Comparison of ENCODE assay signal across 12 cellular contexts in genomic region chr1:67019600-67020136, GRCh38. TPM values are rescaled to one million over a fixed set of nuclear protein-coding genes. Genes with fewer than 3 reads are reported as not detected.
DNase-seq lines count a peak whose midpoint lies in the region; ATAC-seq, FAIRE-seq and TF ChIP-seq lines count a peak whose summit lies in the region.
"Had no signal": no experiment of that assay in that cellular context is flagged by ENCODE, and none has a peak within 500 bp of the region (broad histone marks: within the 10 kb centered on the region; RNA-seq: fewer than 3 reads in every experiment).

No MANE protein-coding gene starts in this region.

- no peaks in the 10 kb centered on the region for H3K79me2 ChIP-seq in endothelial cell of umbilical vein (ENCODE audit: control insufficient read depth, insufficient read depth, low read length)

- FAIRE-seq in endothelial cell of umbilical vein (lab: Jason Lieb, UNC) = peak; percentile 63

- H3K9me3 ChIP-seq in breast epithelium (no peaks in the 10 kb centered on the region), endothelial cell of umbilical vein (replicated peaks; ENCODE audit: control insufficient read depth, insufficient read depth, low read length) (no peaks in the 10 kb centered on the region), lung (ENCODE audit: control insufficient read depth in 2 of 2, insufficient read depth in 1 of 2, low read length in 1 of 2) (no peaks in the 10 kb centered on the region), vagina (no peaks in the 10 kb centered on the region)

- POLR2A ChIA-PET in MCF 10A (lab: Yijun Ruan, JAX) (interaction anchor here (0.7 kb wide), 1 partner anchor 90 kb away, joined by 3 read pairs; no protein-coding TSS in a partner anchor), endothelial cell of umbilical vein (lab: Charles Lee) (interaction anchor here (1.8 kb wide), 1 partner anchor 33 kb away, joined by 5 read pairs; no protein-coding TSS in a partner anchor)

- H3K4me1 ChIP-seq in breast epithelium (no peaks in the 10 kb centered on the region), endothelial cell of umbilical vein (ENCODE audit: control insufficient read depth, extremely low read depth, insufficient read depth, low read length) (peaks cover 18% of the 10 kb centered on the region), lung (ENCODE audit: control insufficient read depth in 2 of 2, insufficient read depth in 2 of 2, low read length in 2 of 2) (peaks cover 0 to 27% of the 10 kb centered on the region in 2 donors), vagina (peaks cover 31% of the 10 kb centered on the region)

- no peak for DNase-seq in breast epithelium (ENCODE audit: low spot score in 2 of 2)
- no peak for DNase-seq in MCF 10A (ENCODE audit: unreplicated experiment)
- peak; percentile 87 for DNase-seq in endothelial cell of umbilical vein (ENCODE audit: low read depth, low spot score)
- no peak for DNase-seq in lung (ENCODE audit: low spot score)
- no peak for DNase-seq in vagina (ENCODE audit: extremely low spot score in 2 of 2)
- no peak for DNase-seq in posterior cingulate gyrus
- DNase-seq: AML-193, cerebellar nuclear complex, NCI-H524 had no signal

- CTCF ChIA-PET in MCF 10A (lab: Yijun Ruan, JAX) (interaction anchor here (0.6 to 4.3 kb wide), 8 partner anchors 9 to 192 kb away, joined by 3 to 25 read pairs (median 4); no protein-coding TSS in a partner anchor), endothelial cell of umbilical vein (lab: Charles Lee) (interaction anchor here (0.8 to 4.1 kb wide), 9 partner anchors 9 to 194 kb away, joined by 3 to 23 read pairs (median 3); partner anchors contain the start of gene SLC35D1)

- intact Hi-C loops in breast epithelium (cut with DNase I; ENCODE audit: low total_unique reads) (no loop called here), MCF 10A (cut with micrococcal nuclease) (no loop called here), endothelial cell of umbilical vein (cut with micrococcal nuclease) (no loop called here), vagina (cut with DNase I) (no loop called here), posterior cingulate gyrus (cut with DNase I) (no loop called here)

- ATAC-seq in lung (ENCODE audit: insufficient read depth, low FRiP score) (no peak), GM18870 (IDR thresholded peaks at IDR 0.05; ENCODE audit: unreplicated experiment) (no peak), GM18511 (IDR thresholded peaks at IDR 0.05; ENCODE audit: unreplicated experiment) (no peak)
- ATAC-seq: stimulated activated memory B cell treated with anti-CD40 and anti-IgM and Interleukin-4, amounts not matched to agents 10 μg/mL and 1 μg/mL and 100 μg/mL, for 72 hours had no signal

- no peaks in the 10 kb centered on the region for H3K27me3 Mint-ChIP-seq in MCF 10A (ENCODE audit: insufficient read depth, unreplicated experiment)
- H3K27me3 Mint-ChIP-seq: stimulated activated memory B cell treated with anti-CD40 and anti-IgM and Interleukin-4, amounts not matched to agents 10 μg/mL and 1 μg/mL and 100 μg/mL, for 72 hours had no signal

- BruUV-seq in MCF 10A (replicated peaks; lab: Mats Ljungman, UMichigan) = no TSS peak
- BruUV-seq in endothelial cell of umbilical vein (replicated peaks; lab: Mats Ljungman, UMichigan) = no TSS peak

- TF ChIP-seq POLR2A in breast epithelium (IDR thresholded peaks at IDR 0.05) (no peak), endothelial cell of umbilical vein (IDR thresholded peaks at IDR 0.05; ENCODE audit: low read depth, low read length) (no peak), vagina (IDR thresholded peaks at IDR 0.05) (no peak)

- WGBS in lung, 2 donors = 45 to 58% methylated on average over 1 of the region's 1 CpG

- H3K4me3 Mint-ChIP-seq in MCF 10A (ENCODE audit: unreplicated experiment) = no peak overlapping the region
- H3K4me3 Mint-ChIP-seq: stimulated activated memory B cell treated with anti-CD40 and anti-IgM and Interleukin-4, amounts not matched to agents 10 μg/mL and 1 μg/mL and 100 μg/mL, for 72 hours had no signal

- H3K4me3 ChIP-seq in breast epithelium = no peak overlapping the region
- no peak overlapping the region for H3K4me3 ChIP-seq in endothelial cell of umbilical vein (replicated peaks in 1 of 3; ENCODE audit: insufficient read depth in 1 of 3, low read depth in 1 of 3, low read length in 3 of 3)
- no peak overlapping the region for H3K4me3 ChIP-seq in lung
- H3K4me3 ChIP-seq in vagina = no peak overlapping the region

- dilution Hi-C loops in endothelial cell of umbilical vein (cut with MboI; ENCODE audit: extremely low pct_ligation_motif_present, low sequenced_read_pairs) = no loop called here

- no peak for TF ChIP-seq CTCF in breast epithelium (IDR thresholded peaks at IDR 0.05)
- TF ChIP-seq CTCF in MCF 10A (IDR thresholded peaks at IDR 0.05; ENCODE audit: unreplicated experiment) = no peak
- TF ChIP-seq CTCF in endothelial cell of umbilical vein (IDR thresholded peaks at IDR 0.05; ENCODE audit: extremely low read depth in 1 of 2, insufficient read depth in 1 of 2, low read depth in 1 of 2, low read length in 2 of 2) = no peak
- TF ChIP-seq CTCF in lung (IDR thresholded peaks at IDR 0.05; ENCODE audit: control extremely low read depth, extremely low read depth) = no peak
- TF ChIP-seq CTCF in vagina (IDR thresholded peaks at IDR 0.05) = no peak

- H3K4me2 ChIP-seq in endothelial cell of umbilical vein (ENCODE audit: insufficient read depth, low read length) = peak overlapping the region; percentile 35

- H3K27ac ChIP-seq in breast epithelium (peak overlapping the region; percentile 19 to 20), endothelial cell of umbilical vein (ENCODE audit: insufficient read depth, low read depth, low read length) (peak overlapping the region; percentile 59), lung (ENCODE audit: low read depth in 1 of 2, low read length in 1 of 2) (peak overlapping the region; percentile 4 to 15), vagina (peak overlapping the region; percentile 78)

- H4K20me1 ChIP-seq in endothelial cell of umbilical vein (replicated peaks; ENCODE audit: control insufficient read depth, extremely low read depth, insufficient read depth, low read length) = no peaks in the 10 kb centered on the region

- H3K9me1 ChIP-seq in endothelial cell of umbilical vein (replicated peaks; ENCODE audit: control insufficient read depth, extremely low read depth, insufficient read depth, low read length) = no peaks in the 10 kb centered on the region

- peaks cover 14% of the 10 kb centered on the region for H3K4me1 Mint-ChIP-seq in MCF 10A (ENCODE audit: insufficient read depth, unreplicated experiment)

- peaks cover 30% of the 10 kb centered on the region for H3K36me3 Mint-ChIP-seq in MCF 10A (ENCODE audit: insufficient read depth, unreplicated experiment)

- peaks cover 6% of the 10 kb centered on the region for H3K36me3 ChIP-seq in breast epithelium
- H3K36me3 ChIP-seq in endothelial cell of umbilical vein (ENCODE audit: control insufficient read depth in 2 of 2, extremely low read depth in 1 of 2, insufficient read depth in 2 of 2, low read length in 2 of 2) = peaks cover 0 to 3% of the 10 kb centered on the region in 2 experiments
- H3K36me3 ChIP-seq in lung (ENCODE audit: control insufficient read depth in 2 of 2, insufficient read depth in 2 of 2, low read length in 2 of 2) = peaks cover 2 to 10% of the 10 kb centered on the region in 2 donors
- peaks cover 0 to 14% of the 10 kb centered on the region in 2 donors for H3K36me3 ChIP-seq in vagina

- no peaks in the 10 kb centered on the region for H3K9me3 Mint-ChIP-seq in MCF 10A (ENCODE audit: unreplicated experiment)
- H3K9me3 Mint-ChIP-seq: stimulated activated memory B cell treated with anti-CD40 and anti-IgM and Interleukin-4, amounts not matched to agents 10 μg/mL and 1 μg/mL and 100 μg/mL, for 72 hours had no signal

- H3K9ac ChIP-seq in endothelial cell of umbilical vein (replicated peaks; ENCODE audit: extremely low read depth, insufficient read depth, low read length) = no peak overlapping the region

- H3K27me3 ChIP-seq in breast epithelium (no peaks in the 10 kb centered on the region), endothelial cell of umbilical vein (ENCODE audit: control insufficient read depth in 2 of 2, insufficient read depth in 2 of 2, low read length in 2 of 2) (no peaks in the 10 kb centered on the region), lung (ENCODE audit: control insufficient read depth, insufficient read depth) (no peaks in the 10 kb centered on the region), vagina (no peaks in the 10 kb centered on the region)

- H3K27ac Mint-ChIP-seq in MCF 10A (ENCODE audit: low read depth, unreplicated experiment) = no peak overlapping the region
- H3K27ac Mint-ChIP-seq: stimulated activated memory B cell treated with anti-CD40 and anti-IgM and Interleukin-4, amounts not matched to agents 10 μg/mL and 1 μg/mL and 100 μg/mL, for 72 hours had no signal

- H2AFZ ChIP-seq in endothelial cell of umbilical vein (ENCODE audit: low read depth, low read length) = no peak overlapping the region

TF ChIP-seq in endothelial cell of umbilical vein, 7 proteins besides CTCF, POLR2A, EP300 and RAD21:
- TF ChIP-seq FOS (IDR thresholded peaks at IDR 0.05; ENCODE audit: borderline replicate concordance, insufficient read depth, low read length) (no peak), EZH2 (IDR thresholded peaks at IDR 0.05; ENCODE audit: borderline replicate concordance, low read depth, low read length, severe bottlenecking) (no peak), JUN (IDR thresholded peaks at IDR 0.05; ENCODE audit: borderline replicate concordance, insufficient read depth, insufficient read length, low read depth) (peak; percentile 36)
TF ChIP-seq in endothelial cell of umbilical vein: peak in this region for 1.

RNA-seq across cellular contexts. Expression of gene SLC35D1, which starts 34.3 kb away (rescaled TPM):
- total RNA-seq in breast epithelium (10 to 100 TPM; 10.8 to 16.0 (median 11.5) TPM), MCF 10A (2022) (11.5 and 17.7 TPM in 2 replicates), endothelial cell of umbilical vein (6.1 and 6.6 TPM in 2 replicates), lung (10 to 100 TPM in 1 of 2 donors, 1 to 10 TPM in 1; 8.0 to 13.2 TPM), vagina (13.3 TPM)
- polyA plus RNA-seq in endothelial cell of umbilical vein (2.9 and 3.5 TPM in 2 replicates), lung (1 to 10 TPM; 1.5 to 3.4 TPM)
- polyA plus RNA-seq in endothelial cell of umbilical vein (2011; cell fraction: cytosol; rRNA removed) = 2.9 and 3.5 TPM in 2 replicates
- 9.1 and 11.2 TPM in 2 replicates for polyA plus RNA-seq in endothelial cell of umbilical vein (2011; cell fraction: nucleus; rRNA removed)
- polyA plus RNA-seq in endothelial cell of umbilical vein (2012) = 2.7 and 4.0 TPM in 2 replicates
- 9.5 and 9.6 TPM in 2 replicates for polyA minus RNA-seq in endothelial cell of umbilical vein
- 8.3 TPM for polyA minus RNA-seq in endothelial cell of umbilical vein (2011; cell fraction: cytosol; rRNA and poly(A)+ RNA removed)
- polyA minus RNA-seq in endothelial cell of umbilical vein (2011; cell fraction: nucleus; rRNA and poly(A)+ RNA removed) = 8.3 and 11.6 TPM in 2 replicates

Comparison
In these comparisons a context has a peak if more than half of its experiments do, and no peak if none do; other contexts are left out.
1. H3K27ac ChIP-seq: peak in every context shown above with its lines; median percentile 78 in vagina; 59 in endothelial cell of umbilical vein; 20 in breast epithelium; 10 in lung.